ENCODE assay signal across 12 cellular contexts in the genomic region with DNA sequence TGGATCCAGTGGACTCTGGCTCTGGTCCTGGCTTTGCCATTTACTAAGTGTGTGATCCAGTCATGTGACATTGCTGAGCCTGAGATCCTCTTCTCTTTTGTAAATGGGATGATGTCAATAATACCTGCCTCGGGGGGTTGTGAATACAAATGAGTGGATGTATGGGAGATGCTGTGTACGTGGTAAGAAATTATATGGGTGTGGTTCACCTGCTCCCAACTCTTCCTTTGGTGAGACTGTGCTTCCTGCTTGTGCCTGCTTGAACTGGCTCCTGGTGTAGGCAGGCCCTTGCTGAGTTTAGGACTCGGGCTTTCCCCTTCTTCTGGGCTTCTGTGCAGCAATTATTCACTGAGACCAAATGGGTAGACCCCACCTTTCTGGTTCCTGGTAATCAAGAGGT.
"Had no signal": no experiment of that assay in that cellular context is flagged by ENCODE, and none has a peak within 500 bp of the region (broad histone marks: within the 10 kb centered on the region; RNA-seq: fewer than 3 reads in every experiment).

No MANE protein-coding gene starts in this region.

- H3K9me3 ChIP-seq: ovary, thyroid gland, vagina had no signal

- DNase-seq: activated CD4-positive, alpha-beta T cell treated with anti-CD3 and anti-CD28 coated beads for 48 hours; activated CD8-positive, alpha-beta memory T cell treated with anti-CD3 and anti-CD28 coated beads for 24 hours; activated naive CD4-positive, alpha-beta T cell treated with anti-CD3 and anti-CD28 coated beads, Interleukin-2, amount 10 ng/mL, durations not matched to agents 7 days and 5 days; central memory CD4-positive, alpha-beta T cell; effector CD4-positive, alpha-beta T cell; foreskin fibroblast; head of caudate nucleus; ovary; thyroid gland had no signal

- H3K27ac ChIP-seq: coronary artery, ovary, thyroid gland, vagina had no signal

- H3K4me3 ChIP-seq: coronary artery, ovary, thyroid gland, vagina had no signal

- H3K36me3 ChIP-seq: ovary, thyroid gland, vagina had no signal

- H3K4me1 ChIP-seq: thyroid gland, vagina had no signal

- ATAC-seq: left lobe of liver had no signal

- H3K27me3 ChIP-seq: ovary, thyroid gland, vagina had no signal
